ENCODE assay signal across 1 cellular context in genomic region chr10:12448340-12448728, GRCh38.
TF ChIP-seq lines count a peak whose summit lies in the region.

No MANE protein-coding gene starts in this region.

TF ChIP-seq in IMR-90, 13 proteins besides CTCF, POLR2A, EP300 and RAD21 (continued from another document):
- TF ChIP-seq ELK1 (IDR thresholded peaks at IDR 0.05; ENCODE audit: borderline replicate concordance, low read depth, low read length) (no peak), SMC3 (IDR thresholded peaks at IDR 0.05; ENCODE audit: low read depth, low read length) (no peak), FOS (IDR thresholded peaks at IDR 0.05; ENCODE audit: low read depth, low read length) (no peak), RFX5 (IDR thresholded peaks at IDR 0.05; ENCODE audit: low read depth, low read length) (no peak), MXI1 (IDR thresholded peaks at IDR 0.05; ENCODE audit: borderline replicate concordance, low read depth, low read length) (no peak), USF2 (IDR thresholded peaks at IDR 0.05; ENCODE audit: low read depth, low read length) (no peak), NFE2L2 (IDR thresholded peaks at IDR 0.05; ENCODE audit: low read depth, low read length) (no peak), MAFK (IDR thresholded peaks at IDR 0.05; ENCODE audit: low read depth, low read length) (no peak), MAZ (IDR thresholded peaks at IDR 0.05; ENCODE audit: borderline replicate concordance, low read depth, low read length) (no peak), CEBPB (IDR thresholded peaks at IDR 0.05; ENCODE audit: low read depth, low read length) (no peak)
